In genomic region chr11:2653930-2654739, GRCh38 we compare ENCODE assay signal across 16 cellular contexts. TPM values are rescaled to one million over a fixed set of nuclear protein-coding genes. Genes with fewer than 3 reads are reported as not detected.
DNase-seq lines count a peak whose midpoint lies in the region; ATAC-seq and TF ChIP-seq lines count a peak whose summit lies in the region.
"Had no signal": no experiment of that assay in that cellular context is flagged by ENCODE, and none has a peak within 500 bp of the region (broad histone marks: within the 10 kb centered on the region; RNA-seq: fewer than 3 reads in every experiment).

No MANE protein-coding gene starts in this region.

- H4K20me1 ChIP-seq in hepatocyte (ENCODE audit: insufficient read depth, poor library complexity, severe bottlenecking) (no peaks in the 10 kb centered on the region), PC-3 (ENCODE audit: low read length) (no peaks in the 10 kb centered on the region)
- H4K20me1 ChIP-seq: BLaER1 treated with 17β-estradiol and CSF1 and Interleukin-3, amounts not matched to agents 10 nM and 100 nM had no signal

- H3K4me3 ChIP-seq in H7 (ENCODE audit: insufficient read depth, low read depth, low read length) = no peak overlapping the region
- H3K4me3 ChIP-seq in skeletal muscle tissue (ENCODE audit: low read length in 3 of 3) = peak overlapping the region in 2 of 3 donors; percentile 1 to 45
- no peak overlapping the region for H3K4me3 ChIP-seq in hepatocyte
- no peak overlapping the region for H3K4me3 ChIP-seq in PC-3 (ENCODE audit: low read length)
- H3K4me3 ChIP-seq: BLaER1 treated with 17β-estradiol and CSF1 and Interleukin-3, amounts not matched to agents 10 nM and 100 nM; esophagus squamous epithelium; mucosa of descending colon; smooth muscle cell; tibial nerve had no signal

- H3K36me3 ChIP-seq in H7 (replicated peaks; ENCODE audit: control insufficient read depth, insufficient read depth, low read length) = no peaks in the 10 kb centered on the region
- no peaks in the 10 kb centered on the region for H3K36me3 ChIP-seq in skeletal muscle tissue (ENCODE audit: control insufficient read depth in 3 of 3, insufficient read depth in 3 of 3, low read length in 3 of 3)
- no peaks in the 10 kb centered on the region for H3K36me3 ChIP-seq in hepatocyte (replicated peaks; ENCODE audit: insufficient read depth, low read depth)
- no peaks in the 10 kb centered on the region for H3K36me3 ChIP-seq in PC-3 (ENCODE audit: low read depth, low read length)
- H3K36me3 ChIP-seq: esophagus squamous epithelium, tibial nerve had no signal

- H3K4me2 ChIP-seq in hepatocyte (no peak overlapping the region), PC-3 (ENCODE audit: low read length) (no peak overlapping the region)
- H3K4me2 ChIP-seq: smooth muscle cell had no signal

- no TSS peak for BruUV-seq in PC-3 (replicated peaks; lab: Mats Ljungman, UMichigan)

- H3K27me3 ChIP-seq in H7 (ENCODE audit: control insufficient read depth, insufficient read depth, low read length) (peaks cover 15% of the 10 kb centered on the region; the same call in 1 of the 2 replicates), skeletal muscle tissue (ENCODE audit: control insufficient read depth in 3 of 3, insufficient read depth in 3 of 3, low read length in 3 of 3) (no peaks in the 10 kb centered on the region), hepatocyte (no peaks in the 10 kb centered on the region), PC-3 (ENCODE audit: low read length) (no peaks in the 10 kb centered on the region)
- H3K27me3 ChIP-seq: BLaER1 treated with 17β-estradiol and CSF1 and Interleukin-3, amounts not matched to agents 10 nM and 100 nM; esophagus squamous epithelium; tibial nerve had no signal

- H3K9ac ChIP-seq in skeletal muscle tissue (ENCODE audit: low read depth in 1 of 3, low read length in 3 of 3) (peak overlapping the region in 2 of 3 donors; percentile 36 to 50), PC-3 (ENCODE audit: low read length) (no peak overlapping the region)
- H3K9ac ChIP-seq: BLaER1 treated with 17β-estradiol and CSF1 and Interleukin-3, amounts not matched to agents 10 nM and 100 nM had no signal

- H3K4me1 ChIP-seq in skeletal muscle tissue (ENCODE audit: control insufficient read depth in 3 of 3, insufficient read depth in 3 of 3, low read length in 3 of 3) (peaks cover 24 to 32% (median 25%) of the 10 kb centered on the region in 3 donors), hepatocyte (ENCODE audit: insufficient read depth) (no peaks in the 10 kb centered on the region), PC-3 (ENCODE audit: insufficient read depth, low read length) (no peaks in the 10 kb centered on the region; the same call in 1 of the 2 replicates)
- H3K4me1 ChIP-seq: esophagus squamous epithelium had no signal

- intact Hi-C loops in PC-3 (cut with micrococcal nuclease) = no loop called here

- TF ChIP-seq CTCF in hepatocyte (IDR thresholded peaks at IDR 0.05; ENCODE audit: poor library complexity) (no peak), PC-3 (conservative IDR thresholded peaks at IDR 0.05; ENCODE audit: low read depth, low read length) (no peak)

- CTCF ChIA-PET in PC-3 (lab: Charles Lee) = no interaction called here

- H2AFZ ChIP-seq in hepatocyte (no peak overlapping the region), PC-3 (ENCODE audit: low read length) (no peak overlapping the region)

- no peak for ATAC-seq in PC-3
- no peak for ATAC-seq in HG03469 (IDR thresholded peaks at IDR 0.05; ENCODE audit: unreplicated experiment)
- ATAC-seq: activated T-cell treated with anti-CD3 and anti-CD28 coated beads, Interleukin-2, amount 50 U/mL, for 72 hours; mucosa of descending colon had no signal

- peak; percentile 25 for DNase-seq in H7
- peak; percentile 36 for DNase-seq in NCI-H2196 (lab: John Stamatoyannopoulos, UW; ENCODE audit: unreplicated experiment)
- peak; percentile 5 for DNase-seq in iPS-NIHi11 (ENCODE audit: low spot score)
- no peak for DNase-seq in hepatocyte (ENCODE audit: low spot score)
- no peak for DNase-seq in PC-3
- DNase-seq: activated CD4-positive, alpha-beta T cell treated with anti-CD3 and anti-CD28 coated beads, Interleukin-2, amount 10 ng/mL, durations not matched to agents 24 days and 14 days; activated T-cell treated with anti-CD3 and anti-CD28 coated beads, Interleukin-2, amount 50 U/mL, for 72 hours; DMS79; esophagus squamous epithelium; kidney glomerular epithelial cell; mucosa of descending colon had no signal

- no peaks in the 10 kb centered on the region for H3F3A ChIP-seq in PC-3 (ENCODE audit: low read length, unreplicated experiment)

- WGBS in hepatocyte (ENCODE audit: low lambda C conversion rate, missing lambda C conversion rate) = 95% methylated on average over 16 of the region's 16 CpGs

- H3K9me3 ChIP-seq in skeletal muscle tissue (ENCODE audit: control insufficient read depth in 3 of 3, low read length in 3 of 3) = peaks cover 12 to 14% (median 13%) of the 10 kb centered on the region in 3 donors
- peaks cover 31% of the 10 kb centered on the region for H3K9me3 ChIP-seq in hepatocyte (ENCODE audit: low read depth)
- H3K9me3 ChIP-seq in PC-3 (ENCODE audit: low read length) = peaks cover 14% of the 10 kb centered on the region

- H3K79me2 ChIP-seq in hepatocyte (no peaks in the 10 kb centered on the region), PC-3 (ENCODE audit: low read length) (no peaks in the 10 kb centered on the region)

- H3K27ac ChIP-seq in skeletal muscle tissue (ENCODE audit: low read depth, low read length) (peak overlapping the region; percentile 41), hepatocyte (no peak overlapping the region), PC-3 (ENCODE audit: low read length) (no peak overlapping the region)
- H3K27ac ChIP-seq: BLaER1 treated with 17β-estradiol and CSF1 and Interleukin-3, amounts not matched to agents 10 nM and 100 nM; esophagus squamous epithelium; tibial nerve had no signal

- no peaks in the 10 kb centered on the region for H3K9me2 ChIP-seq in hepatocyte (replicated peaks; ENCODE audit: insufficient read depth)
- no peaks in the 10 kb centered on the region; the same call in 1 of the 2 replicates for H3K9me2 ChIP-seq in PC-3 (replicated peaks; ENCODE audit: low read length)

- POLR2A ChIA-PET in PC-3 (lab: Charles Lee; ENCODE audit: unreplicated experiment) = no interaction called here

RNA-seq across cellular contexts. Expression of gene KCNQ1OT1, which starts 45.7 kb away (rescaled TPM):
- total RNA-seq in H7 (2014; rRNA removed; shearing (Covaris generic)) = 0.83 and 1.9 TPM in 2 replicates
- total RNA-seq in skeletal muscle tissue = 6.8 TPM
- 6.6 and 7.9 TPM in 2 replicates for total RNA-seq in hepatocyte
- polyA plus RNA-seq in hepatocyte = 3.1 and 4.0 TPM in 2 replicates
- 1.5 and 1.7 TPM in 2 replicates for total RNA-seq in PC-3 (2014; rRNA removed)

Comparison
In these comparisons a context has a peak if more than half of its experiments do, and no peak if none do; other contexts are left out.
1. DNase-seq: peak in H7 (single experiment), NCI-H2196 (single experiment) and iPS-NIHi11 (single experiment); none in hepatocyte (single experiment) and PC-3 (single experiment).
2. H3K4me3 ChIP-seq: peak in skeletal muscle tissue (2 of 3); none in H7 (single experiment), hepatocyte (single experiment) and PC-3 (single experiment).